In genomic region chr21:44880405-44880761, GRCh38 we compare ENCODE assay signal across 1 cellular context.
A peak's percentile ranks its signal among the peaks of the same experiment; 100 is the strongest.
TF ChIP-seq lines count a peak whose summit lies in the region.

No MANE protein-coding gene starts in this region.

TF ChIP-seq in GM12878, 131 proteins besides CTCF, POLR2A, EP300 and RAD21:
- TF ChIP-seq SMARCA5 (IDR thresholded peaks at IDR 0.05): peak; percentile 36; the same call in 1 of the 2 replicates
